In the genomic region with DNA sequence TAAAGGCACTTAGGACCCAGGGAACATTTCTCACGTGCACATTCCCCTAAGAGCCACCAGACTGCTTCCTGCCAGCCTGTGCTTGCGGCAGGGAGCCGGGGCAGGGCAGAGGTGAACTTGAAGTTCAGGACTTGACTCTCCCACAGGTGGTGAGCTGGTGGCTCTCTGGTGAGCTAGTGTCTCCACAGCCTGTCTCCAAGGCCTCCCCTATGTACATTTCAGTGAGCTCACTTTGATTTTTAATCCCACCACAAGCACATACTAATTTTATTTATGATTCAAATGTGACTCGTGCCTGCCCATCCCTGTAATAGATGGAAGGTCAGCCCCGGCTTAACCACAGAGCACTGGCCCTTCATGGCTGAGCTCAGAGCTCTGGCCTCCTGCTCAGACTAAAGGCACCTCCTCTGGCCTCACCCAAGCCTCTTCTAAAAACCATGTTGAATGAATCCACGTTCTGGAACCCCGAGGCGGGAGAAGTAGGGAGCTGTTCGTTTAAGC, we compare ENCODE assay signal across 9 cellular contexts. TPM values are rescaled to one million over a fixed set of nuclear protein-coding genes. Genes with fewer than 3 reads are reported as not detected.
A peak's percentile ranks its signal among the peaks of the same experiment; 100 is the strongest.
DNase-seq lines count a peak whose midpoint lies in the region; ATAC-seq and TF ChIP-seq lines count a peak whose summit lies in the region.
"Had no signal": no experiment of that assay in that cellular context is flagged by ENCODE, and none has a peak within 500 bp of the region (broad histone marks: within the 10 kb centered on the region; RNA-seq: fewer than 3 reads in every experiment).

No MANE protein-coding gene starts in this region.

- no peak overlapping the region; the same call in 1 of the 2 replicates for H2AK5ac ChIP-seq in IMR-90 (ENCODE audit: low read depth, low read length)

- in situ Hi-C loops in IMR-90 (cut with MboI; ENCODE audit: low sequenced_read_pairs), result no loop called here

- H3K27me3 ChIP-seq in IMR-90 (ENCODE audit: control insufficient read depth, insufficient read depth, low read length), result no peaks in the 10 kb centered on the region

- no peak for TF ChIP-seq RAD21 in IMR-90 (IDR thresholded peaks at IDR 0.05; ENCODE audit: low read length)

- H4K8ac ChIP-seq in IMR-90 (ENCODE audit: low read depth in 2 of 2, low read length in 2 of 2), result no peak overlapping the region

- 0 out of 2 replicates have a peak overlapping the region, but pooled peaks have one; percentile 1 for H3K14ac ChIP-seq in IMR-90 (replicated peaks; ENCODE audit: low read depth, low read length)

- H3K79me1 ChIP-seq in IMR-90 (ENCODE audit: low read depth in 1 of 2, low read length in 2 of 2), result peaks cover 29 to 93% of the 10 kb centered on the region in 2 experiments

- H3K9ac ChIP-seq in IMR-90 (ENCODE audit: low read depth, low read length), result no peak overlapping the region

- intact Hi-C loops in IMR-90 (cut with micrococcal nuclease) (no loop called here), left colon (cut with DNase I, micrococcal nuclease) (no loop called here)
- intact Hi-C loops in dendritic cell treated with granulocyte-macrophage colony-stimulating factor and Interleukin-4, amounts not matched to agents 40 ng/mL and 50 ng/mL, for 4 days (cut with micrococcal nuclease), result no loop called here

- no peak overlapping the region for H2BK5ac ChIP-seq in IMR-90 (ENCODE audit: low read depth, low read length, poor library complexity, severe bottlenecking)

- DNase-seq in AG08395 (ENCODE audit: low spot score) (peak; percentile 12), IMR-90 (peak; percentile 69), NCI-H1092 treated with DMSO at 0.1 percent for 48 hours (lab: John Stamatoyannopoulos, UW) (no peak), NCI-H526 (lab: John Stamatoyannopoulos, UW) (no peak), left colon (no peak)
- no peak for DNase-seq in activated CD8-positive, alpha-beta memory T cell treated with anti-CD3 and anti-CD28 coated beads for 24 hours

- WGBS in IMR-90 (ENCODE audit: extremely low coverage in 2 of 2, insufficient read length in 1 of 2), 2 experiments, result no CpG with 5 or more reads among the region's 9 CpGs

- dilution Hi-C loops in IMR-90 (cut with HindIII; ENCODE audit: low sequenced_read_pairs, unreplicated experiment), result no loop called here

- peaks cover 92% of the 10 kb centered on the region for H4K20me1 ChIP-seq in IMR-90 (ENCODE audit: insufficient read depth, low read length)

- peaks cover 6% of the 10 kb centered on the region for H3K27me3 Mint-ChIP-seq in dendritic cell treated with granulocyte-macrophage colony-stimulating factor and Interleukin-4, amounts not matched to agents 40 ng/mL and 50 ng/mL, for 4 days
- H3K27me3 Mint-ChIP-seq in nephron (ENCODE audit: low read depth), result no peaks in the 10 kb centered on the region

- peaks cover 24% of the 10 kb centered on the region for H3K4me1 ChIP-seq in IMR-90 (ENCODE audit: control insufficient read depth, insufficient read depth, low read length)

- ATAC-seq in IMR-90 (ENCODE audit: low read depth) (peak; percentile 52), left colon (no peak)
- ATAC-seq: Panc1 had no signal

- H2BK20ac ChIP-seq in IMR-90 (ENCODE audit: low read depth, low read length), result no peak overlapping the region

- H3K27ac Mint-ChIP-seq in dendritic cell treated with granulocyte-macrophage colony-stimulating factor and Interleukin-4, amounts not matched to agents 40 ng/mL and 50 ng/mL, for 4 days, result peak overlapping the region; percentile 61
- H3K27ac Mint-ChIP-seq in nephron, result peak overlapping the region in 2 of 3 experiments; percentile 41 to 56

- H3K9me1 ChIP-seq in IMR-90 (ENCODE audit: insufficient read depth, low read length), result peaks cover 36% of the 10 kb centered on the region

- peaks cover 55% of the 10 kb centered on the region for H3K36me3 ChIP-seq in IMR-90 (ENCODE audit: control insufficient read depth, insufficient read depth, low read length)

- H3K4ac ChIP-seq in IMR-90 (ENCODE audit: low read depth, low read length), result no peak overlapping the region

- peaks cover 98% of the 10 kb centered on the region for H3K4me1 Mint-ChIP-seq in dendritic cell treated with granulocyte-macrophage colony-stimulating factor and Interleukin-4, amounts not matched to agents 40 ng/mL and 50 ng/mL, for 4 days (ENCODE audit: low read depth)
- H3K4me1 Mint-ChIP-seq in nephron, result peaks cover 63% of the 10 kb centered on the region

- TSS peak; percentile 48 for BruUV-seq in IMR-90 (replicated peaks; lab: Mats Ljungman, UMichigan)

- H3K18ac ChIP-seq in IMR-90 (ENCODE audit: low read depth, low read length), result no peak overlapping the region

- H3K4me3 Mint-ChIP-seq in dendritic cell treated with granulocyte-macrophage colony-stimulating factor and Interleukin-4, amounts not matched to agents 40 ng/mL and 50 ng/mL, for 4 days, result no peak overlapping the region
- no peak overlapping the region for H3K4me3 Mint-ChIP-seq in nephron

- CTCF ChIA-PET in IMR-90 (lab: Yijun Ruan, JAX), result no interaction called here

- H3K23ac ChIP-seq in IMR-90 (ENCODE audit: low read depth, low read length), result no peak overlapping the region

- H2BK120ac ChIP-seq in IMR-90 (ENCODE audit: low read depth, low read length), result no peak overlapping the region

- TF ChIP-seq POLR2A in IMR-90 (IDR thresholded peaks at IDR 0.05; ENCODE audit: low read depth, low read length), result no peak

- peaks cover 96% of the 10 kb centered on the region for H3K36me3 Mint-ChIP-seq in dendritic cell treated with granulocyte-macrophage colony-stimulating factor and Interleukin-4, amounts not matched to agents 40 ng/mL and 50 ng/mL, for 4 days (ENCODE audit: low read depth)
- peaks cover 44% of the 10 kb centered on the region for H3K36me3 Mint-ChIP-seq in nephron (ENCODE audit: low read depth)

- H3K9me3 ChIP-seq in IMR-90 (ENCODE audit: control insufficient read depth, insufficient read depth, low read length), result no peaks in the 10 kb centered on the region

- no peak overlapping the region for H3K4me2 ChIP-seq in IMR-90 (ENCODE audit: low read depth, low read length)

- peak overlapping the region; percentile 67 for H2AK9ac ChIP-seq in IMR-90 (replicated peaks; ENCODE audit: low read depth, low read length, poor library complexity)

- no peak overlapping the region for H2BK15ac ChIP-seq in IMR-90 (ENCODE audit: low read depth, low read length)

- no peaks in the 10 kb centered on the region for H3K9me3 Mint-ChIP-seq in dendritic cell treated with granulocyte-macrophage colony-stimulating factor and Interleukin-4, amounts not matched to agents 40 ng/mL and 50 ng/mL, for 4 days
- no peaks in the 10 kb centered on the region for H3K9me3 Mint-ChIP-seq in nephron

- TF ChIP-seq CTCF in IMR-90 (conservative IDR thresholded peaks at IDR 0.05; ENCODE audit: low read depth, low read length) (no peak), nephron (IDR thresholded peaks at IDR 0.05; ENCODE audit: unreplicated experiment in 3 of 3) (no peak)

- no peak overlapping the region for H2AFZ ChIP-seq in IMR-90 (replicated peaks; ENCODE audit: low read length, poor library complexity)

- no peak overlapping the region for H3K27ac ChIP-seq in IMR-90 (ENCODE audit: insufficient read depth, low read length)

- H4K5ac ChIP-seq in IMR-90 (ENCODE audit: low read depth, low read length), result no peak overlapping the region

- POLR2A ChIA-PET in IMR-90 (lab: Charles Lee; ENCODE audit: unreplicated experiment), result no interaction called here

- H4K91ac ChIP-seq in IMR-90 (ENCODE audit: insufficient read depth, low read depth, low read length), result no peak overlapping the region

- no peak overlapping the region for H3K56ac ChIP-seq in IMR-90 (ENCODE audit: extremely low read depth, insufficient read depth, low read length)

- no peak overlapping the region for H3K4me3 ChIP-seq in IMR-90 (ENCODE audit: insufficient read depth, low read depth, low read length)

TF ChIP-seq in IMR-90, 13 proteins besides CTCF, POLR2A, EP300 and RAD21:
- TF ChIP-seq MAZ (IDR thresholded peaks at IDR 0.05; ENCODE audit: borderline replicate concordance, low read depth, low read length) (0 out of 2 replicates have a peak, but pooled peaks have one; percentile 9), CEBPB (IDR thresholded peaks at IDR 0.05; ENCODE audit: low read depth, low read length) (no peak), CHD1 (IDR thresholded peaks at IDR 0.05; ENCODE audit: low read depth, low read length) (no peak), SMC3 (IDR thresholded peaks at IDR 0.05; ENCODE audit: low read depth, low read length) (no peak), RCOR1 (IDR thresholded peaks at IDR 0.05; ENCODE audit: insufficient replicate concordance, low read length) (no peak), MXI1 (IDR thresholded peaks at IDR 0.05; ENCODE audit: borderline replicate concordance, low read depth, low read length) (no peak), RFX5 (IDR thresholded peaks at IDR 0.05; ENCODE audit: low read depth, low read length) (no peak), FOS (IDR thresholded peaks at IDR 0.05; ENCODE audit: low read depth, low read length) (no peak), MAFK (IDR thresholded peaks at IDR 0.05; ENCODE audit: low read depth, low read length) (no peak), BHLHE40 (IDR thresholded peaks at IDR 0.05; ENCODE audit: low read depth, low read length) (peak; percentile 80)
- TF ChIP-seq, protein P1, sequence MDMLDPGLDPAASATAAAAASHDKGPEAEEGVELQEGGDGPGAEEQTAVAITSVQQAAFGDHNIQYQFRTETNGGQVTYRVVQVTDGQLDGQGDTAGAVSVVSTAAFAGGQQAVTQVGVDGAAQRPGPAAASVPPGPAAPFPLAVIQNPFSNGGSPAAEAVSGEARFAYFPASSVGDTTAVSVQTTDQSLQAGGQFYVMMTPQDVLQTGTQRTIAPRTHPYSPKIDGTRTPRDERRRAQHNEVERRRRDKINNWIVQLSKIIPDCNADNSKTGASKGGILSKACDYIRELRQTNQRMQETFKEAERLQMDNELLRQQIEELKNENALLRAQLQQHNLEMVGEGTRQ (IDR thresholded peaks at IDR 0.05; ENCODE audit: low read depth, low read length), result no peak
- TF ChIP-seq, protein P2, sequence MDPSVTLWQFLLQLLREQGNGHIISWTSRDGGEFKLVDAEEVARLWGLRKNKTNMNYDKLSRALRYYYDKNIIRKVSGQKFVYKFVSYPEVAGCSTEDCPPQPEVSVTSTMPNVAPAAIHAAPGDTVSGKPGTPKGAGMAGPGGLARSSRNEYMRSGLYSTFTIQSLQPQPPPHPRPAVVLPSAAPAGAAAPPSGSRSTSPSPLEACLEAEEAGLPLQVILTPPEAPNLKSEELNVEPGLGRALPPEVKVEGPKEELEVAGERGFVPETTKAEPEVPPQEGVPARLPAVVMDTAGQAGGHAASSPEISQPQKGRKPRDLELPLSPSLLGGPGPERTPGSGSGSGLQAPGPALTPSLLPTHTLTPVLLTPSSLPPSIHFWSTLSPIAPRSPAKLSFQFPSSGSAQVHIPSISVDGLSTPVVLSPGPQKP (IDR thresholded peaks at IDR 0.05; ENCODE audit: borderline replicate concordance, low read depth, low read length), result no peak

RNA-seq across cellular contexts. Expression of gene SNN, which starts 9.2 kb away (rescaled TPM):
- total RNA-seq in IMR-90 (2012; rRNA removed) (8.6 and 10.0 TPM in 2 replicates), left colon (1 to 10 TPM; 2.4 to 7.6 TPM)
- polyA plus RNA-seq in IMR-90 (2012; rRNA removed), result 11.8 and 13.0 TPM in 2 replicates
- 9.3 and 14.5 TPM in 2 replicates for polyA plus RNA-seq in IMR-90 (2012; cell fraction: cytosol; rRNA removed)
- polyA plus RNA-seq in IMR-90 (2012; cell fraction: nucleus; rRNA removed; ENCODE audit: low replicate concordance), result 7.9 and 13.2 TPM in 2 replicates

Comparison
In these comparisons a context has a peak if more than half of its experiments do, and no peak if none do; other contexts are left out.
1. DNase-seq: peak in AG08395 (single experiment) and IMR-90 (single experiment); none in NCI-H1092 treated with DMSO at 0.1 percent for 48 hours (single experiment), NCI-H526 (0 of 2), left colon (0 of 2) and activated CD8-positive, alpha-beta memory T cell treated with anti-CD3 and anti-CD28 coated beads for 24 hours (single experiment).